Comparison of ENCODE assay signal across 8 cellular contexts in genomic region chr1:160862151-160863061, GRCh38. TPM values are rescaled to one million over a fixed set of nuclear protein-coding genes. Genes with fewer than 3 reads are reported as not detected.
DNase-seq lines count a peak whose midpoint lies in the region; ATAC-seq, FAIRE-seq and TF ChIP-seq lines count a peak whose summit lies in the region.

Gene CD244, minus strand, starts transcription at chr1:160862887. Its CDS starts 210 bp downstream, at chr1:160862677.

- 85% methylated on average over 13 of the region's 13 CpGs; no CpG with 5 or more reads in 1 of the 2 experiments for WGBS in H1 (ENCODE audit: extremely low coverage in 1 of 2, insufficient coverage in 1 of 2, insufficient read length in 1 of 2, insufficient replicate concordance in 2 of 2, low coverage in 1 of 2, low lambda C conversion rate in 2 of 2, missing lambda C conversion rate in 1 of 2), 2 experiments

- TF ChIP-seq RAD21 in H1 (IDR thresholded peaks at IDR 0.05 in 1 of 2, conservative IDR thresholded peaks at IDR 0.05 in 1 of 2; ENCODE audit: low read depth in 2 of 2, low read length in 2 of 2), result no peak

- no peak within 1 kb of the TSS for H3K27ac ChIP-seq in H1 (ENCODE audit: low read depth, low read length)

- no peak within 1 kb of the TSS for H2BK5ac ChIP-seq in H1 (ENCODE audit: low read depth, low read length)

- no peak within 1 kb of the TSS for H2BK12ac ChIP-seq in H1 (ENCODE audit: low read depth, low read length)

- ATAC-seq in GM18868 (IDR thresholded peaks at IDR 0.05; ENCODE audit: unreplicated experiment) (peak; percentile 96), HG02973 (IDR thresholded peaks at IDR 0.05; ENCODE audit: unreplicated experiment) (peak; percentile 66)

- no peak for TF ChIP-seq POLR2A in H1 (IDR thresholded peaks at IDR 0.05; ENCODE audit: control extremely low read depth in 1 of 2, low read depth in 2 of 2, low read length in 2 of 2)

- no peak within 1 kb of the TSS for H3K56ac ChIP-seq in H1 (replicated peaks; ENCODE audit: insufficient read length, low read depth, low read length)

- no peaks in the 10 kb centered on the region for H3K9me3 Mint-ChIP-seq in T-helper 2 cell treated with Interferon-gamma antibody and Interleukin-4, amounts not matched to agents 5 μg/mL and 100 μg/mL, for 36 hours

- H2BK20ac ChIP-seq in H1 (ENCODE audit: low read length), result no peak within 1 kb of the TSS

- no peak for FAIRE-seq in H1 (lab: Jason Lieb, UNC)

- H3K4me1 ChIP-seq in H1 (replicated peaks in 1 of 4; ENCODE audit: control insufficient read depth in 3 of 4, insufficient read depth in 4 of 4, low read length in 3 of 4), result peaks cover 0 to 2% (median 0%) of the 10 kb centered on the region in 4 experiments; a peak in 1 of 7 replicates

- peaks cover 20% of the 10 kb centered on the region for H3K4me1 Mint-ChIP-seq in T-helper 2 cell treated with Interferon-gamma antibody and Interleukin-4, amounts not matched to agents 5 μg/mL and 100 μg/mL, for 36 hours (ENCODE audit: low read depth)

- peak; percentile 70 for DNase-seq in T-helper 2 cell treated with Interferon-gamma antibody and Interleukin-4, amounts not matched to agents 5 μg/mL and 100 μg/mL, for 36 hours (ENCODE audit: low spot score)
- DNase-seq in H1 (ENCODE audit: low read depth in 1 of 2, low spot score in 2 of 2), result no peak
- peak; percentile 24 for DNase-seq in stimulated activated CD4-positive, alpha-beta T cell treated with anti-CD3 and anti-CD28 coated beads, Interleukin-12 subunit alpha, Interleukin-12 subunit beta, amount 100 ng/mL, for 4 hours
- no peak for DNase-seq in NCI-H1092 treated with DMSO at 0.1 percent for 48 hours (lab: John Stamatoyannopoulos, UW)
- DNase-seq in NCI-H524 (lab: John Stamatoyannopoulos, UW), result no peak
- DNase-seq in cerebellum (ENCODE audit: low spot score), result no peak

- no peaks in the 10 kb centered on the region for H3K79me2 ChIP-seq in H1 (ENCODE audit: control insufficient read depth in 1 of 2, insufficient read depth in 2 of 2, low read length in 2 of 2)

- peak within 1 kb of the TSS; percentile 60 for H3K27ac Mint-ChIP-seq in T-helper 2 cell treated with Interferon-gamma antibody and Interleukin-4, amounts not matched to agents 5 μg/mL and 100 μg/mL, for 36 hours

- H3K36me3 Mint-ChIP-seq in T-helper 2 cell treated with Interferon-gamma antibody and Interleukin-4, amounts not matched to agents 5 μg/mL and 100 μg/mL, for 36 hours (ENCODE audit: low read depth), result no peaks in the 10 kb centered on the region

- H2BK120ac ChIP-seq in H1 (replicated peaks; ENCODE audit: low read depth, low read length), result no peak within 1 kb of the TSS

- H2AFZ ChIP-seq in H1 (ENCODE audit: low read length), result no peak within 1 kb of the TSS

- no peaks in the 10 kb centered on the region for H3K23me2 ChIP-seq in H1 (ENCODE audit: low read depth, low read length)

- H3K4me3 ChIP-seq in H1 (ENCODE audit: extremely low read depth in 1 of 4, insufficient read depth in 2 of 4, low read depth in 3 of 4, low read length in 4 of 4), result no peak within 1 kb of the TSS

- no peak within 1 kb of the TSS for H3K14ac ChIP-seq in H1 (ENCODE audit: insufficient read length)

- TF ChIP-seq CTCF in H1 (IDR thresholded peaks at IDR 0.05; ENCODE audit: control extremely low read depth in 1 of 3, insufficient read depth in 1 of 3, low read depth in 1 of 3, low read length in 3 of 3), result no peak

- POLR2A ChIA-PET in H1 (lab: Charles Lee; ENCODE audit: partially characterized antibody), result no interaction called here

- peak within 1 kb of the TSS; percentile 39 for H3K4me3 Mint-ChIP-seq in T-helper 2 cell treated with Interferon-gamma antibody and Interleukin-4, amounts not matched to agents 5 μg/mL and 100 μg/mL, for 36 hours

- no peaks in the 10 kb centered on the region for H3K79me1 ChIP-seq in H1 (ENCODE audit: low read depth, low read length)

- no peaks in the 10 kb centered on the region for H3K9me3 ChIP-seq in H1 (ENCODE audit: insufficient read depth in 2 of 2, low read depth in 1 of 2, low read length in 1 of 2)

- no peak within 1 kb of the TSS for H4K91ac ChIP-seq in H1 (replicated peaks; ENCODE audit: insufficient read length, low read length)

- H2BK15ac ChIP-seq in H1 (ENCODE audit: low read length), result no peak within 1 kb of the TSS

- H4K20me1 ChIP-seq in H1 (replicated peaks in 1 of 2; ENCODE audit: control insufficient read depth in 1 of 2, insufficient read depth in 2 of 2, low read length in 2 of 2), result no peaks in the 10 kb centered on the region

- TF ChIP-seq EP300 in H1 (IDR thresholded peaks at IDR 0.05; ENCODE audit: borderline replicate concordance in 1 of 2, low read depth in 2 of 2, low read length in 2 of 2), result no peak

- no peak within 1 kb of the TSS for H4K5ac ChIP-seq in H1 (ENCODE audit: insufficient read length, low read depth, low read length)

- H3K18ac ChIP-seq in H1 (ENCODE audit: extremely low read depth, low read length), result no peak within 1 kb of the TSS

- no peak within 1 kb of the TSS for H3K9ac ChIP-seq in H1 (replicated peaks in 1 of 4; ENCODE audit: extremely low read depth in 1 of 4, low read depth in 3 of 4, low read length in 3 of 4)

- no peaks in the 10 kb centered on the region for H3K36me3 ChIP-seq in H1 (ENCODE audit: control insufficient read depth in 2 of 4, insufficient read depth in 4 of 4, low read length in 3 of 4)

- H4K8ac ChIP-seq in H1 (ENCODE audit: extremely low read depth, insufficient read depth, low read length), result no peak within 1 kb of the TSS

- no peak within 1 kb of the TSS for H3K23ac ChIP-seq in H1 (ENCODE audit: insufficient read length)

- CTCF ChIA-PET in H1 (lab: Charles Lee; ENCODE audit: partially characterized antibody), result interaction anchor here (0.7 to 5.5 kb wide), 8 partner anchors 10 to 189 kb away, joined by 3 to 35 read pairs (median 4); partner anchors contain the start of gene ITLN1

- H3K4ac ChIP-seq in H1 (replicated peaks; ENCODE audit: insufficient read length, low read depth, low read length), result peak within 1 kb of the TSS; percentile 41

- H3K27me3 Mint-ChIP-seq in T-helper 2 cell treated with Interferon-gamma antibody and Interleukin-4, amounts not matched to agents 5 μg/mL and 100 μg/mL, for 36 hours (ENCODE audit: low read depth), result peaks cover 2% of the 10 kb centered on the region

- no peaks in the 10 kb centered on the region for H3K27me3 ChIP-seq in H1 (replicated peaks in 1 of 4; ENCODE audit: control insufficient read depth in 3 of 4, extremely low read depth in 1 of 4, insufficient read depth in 3 of 4, low read length in 3 of 4)

- no peak within 1 kb of the TSS for H3K4me2 ChIP-seq in H1 (ENCODE audit: insufficient read depth in 1 of 2, low read depth in 2 of 2, low read length in 2 of 2)

- no peak within 1 kb of the TSS for H2AK5ac ChIP-seq in H1 (ENCODE audit: low read depth, low read length)

TF ChIP-seq in H1, 55 proteins besides CTCF, POLR2A, EP300 and RAD21 (continues in another document):
- TF ChIP-seq CHD1 (IDR thresholded peaks at IDR 0.05; ENCODE audit: low read depth, low read length), result no peak
- no peak for TF ChIP-seq SRF (IDR thresholded peaks at IDR 0.05; ENCODE audit: low read depth, low read length)
- TF ChIP-seq RXRA (IDR thresholded peaks at IDR 0.05; ENCODE audit: insufficient read depth, low read depth, low read length), result no peak
- TF ChIP-seq ATF2 (IDR thresholded peaks at IDR 0.05; ENCODE audit: low read length), result no peak
- no peak for TF ChIP-seq POU5F1 (IDR thresholded peaks at IDR 0.05; ENCODE audit: low read depth, low read length)
- no peak for TF ChIP-seq CHD2 (IDR thresholded peaks at IDR 0.05; ENCODE audit: low read length)
- TF ChIP-seq TCF12 (IDR thresholded peaks at IDR 0.05; ENCODE audit: low read depth, low read length), result no peak
- TF ChIP-seq KDM5A (IDR thresholded peaks at IDR 0.05; ENCODE audit: low read length), result no peak
- no peak for TF ChIP-seq E2F6 (IDR thresholded peaks at IDR 0.05)
- TF ChIP-seq RNF2 (IDR thresholded peaks at IDR 0.05; ENCODE audit: borderline replicate concordance, low read depth, low read length, missing control alignments, poor library complexity, severe bottlenecking), result no peak
- TF ChIP-seq SIX5 (IDR thresholded peaks at IDR 0.05; ENCODE audit: low read depth, low read length), result no peak
- TF ChIP-seq CREB1 (IDR thresholded peaks at IDR 0.05), result no peak

RNA-seq across cellular contexts. Expression of gene CD244, which starts in this region (rescaled TPM):
- not detected in 2 replicates for total RNA-seq in H1 (2021; fragmentation: NEBNext Ultra II Directional; extraction: Animal tissue kit (Norgen Biotek cat#: 25700))
- not detected in 2 replicates for polyA plus RNA-seq in H1 (2011; rRNA removed)
- not detected for polyA plus RNA-seq in H1 (2011; cell fraction: cytosol; rRNA removed)
- polyA plus RNA-seq in H1 (2011; cell fraction: nucleus; rRNA removed), result not detected
- polyA plus RNA-seq in H1 (2012, experiment 1 of 2), result not detected in 4 replicates
- polyA plus RNA-seq in H1 (2012, experiment 2 of 2), result not detected
- not detected for polyA plus RNA-seq in H1 (2013, experiment 1 of 2)
- polyA plus RNA-seq in H1 (2013, experiment 2 of 2), result not detected
- not detected in 2 replicates for polyA minus RNA-seq in H1 (2011; rRNA and poly(A)+ RNA removed)
- polyA minus RNA-seq in H1 (2011; cell fraction: cytosol; rRNA and poly(A)+ RNA removed), result not detected
- not detected for polyA minus RNA-seq in H1 (2011; cell fraction: nucleus; rRNA and poly(A)+ RNA removed)
- not detected for total RNA-seq in cerebellum

Comparison
In these comparisons a context has a peak if more than half of its experiments do, and no peak if none do; other contexts are left out.
1. DNase-seq: peak in T-helper 2 cell treated with Interferon-gamma antibody and Interleukin-4, amounts not matched to agents 5 μg/mL and 100 μg/mL, for 36 hours (single experiment) and stimulated activated CD4-positive, alpha-beta T cell treated with anti-CD3 and anti-CD28 coated beads, Interleukin-12 subunit alpha, Interleukin-12 subunit beta, amount 100 ng/mL, for 4 hours (single experiment); none in H1 (0 of 2), NCI-H1092 treated with DMSO at 0.1 percent for 48 hours (single experiment), NCI-H524 (0 of 2) and cerebellum (single experiment).